In the genomic region with DNA sequence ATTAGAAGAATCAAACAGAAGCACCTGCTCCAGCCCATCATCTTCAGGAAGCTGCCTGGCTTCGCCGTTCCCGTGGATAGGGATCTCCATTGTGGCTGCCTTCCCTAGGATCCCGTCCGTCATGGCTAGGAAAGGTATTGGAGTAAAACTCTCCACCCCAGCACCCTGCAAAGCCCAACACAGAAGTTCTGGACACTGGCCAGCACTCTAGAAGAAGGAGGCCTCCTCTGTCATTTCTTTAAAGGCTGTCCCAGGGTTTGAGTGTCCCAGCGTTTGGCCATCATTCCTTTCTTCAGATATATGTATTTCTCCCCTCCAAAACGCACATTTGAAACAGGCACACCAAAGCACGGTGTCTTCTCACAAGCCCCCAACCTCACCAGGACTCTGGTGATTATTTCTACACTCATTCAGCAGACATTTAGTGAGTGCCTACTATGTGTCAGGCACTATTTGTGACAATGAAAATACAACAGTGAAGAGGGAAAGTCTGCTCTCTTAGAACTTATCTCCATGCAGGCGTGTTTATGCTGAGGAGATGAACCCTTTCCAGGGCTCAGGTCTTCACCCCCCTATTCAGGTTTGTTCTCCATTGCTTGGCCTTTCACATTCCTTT, we compare ENCODE assay signal across 8 cellular contexts. TPM values are rescaled to one million over a fixed set of nuclear protein-coding genes. Genes with fewer than 3 reads are reported as not detected.
A peak's percentile ranks its signal among the peaks of the same experiment; 100 is the strongest.
DNase-seq lines count a peak whose midpoint lies in the region; ATAC-seq and TF ChIP-seq lines count a peak whose summit lies in the region.

No MANE protein-coding gene starts in this region.

- peak overlapping the region; percentile 98 for H3K4me2 ChIP-seq in OCI-LY1 (ENCODE audit: low read length)
- H3K4me2 ChIP-seq in neural progenitor cell, result peak overlapping the region; percentile 91

- H3K4me3 ChIP-seq in OCI-LY1 (ENCODE audit: low read depth, low read length, poor library complexity, severe bottlenecking) (peak overlapping the region; percentile 96), endodermal cell (ENCODE audit: low read length) (peak overlapping the region; percentile 97), neural progenitor cell (peak overlapping the region; percentile 83)

- 87 to 92% methylated on average over 7 to 9 of the region's 9 CpGs for WGBS in endodermal cell (ENCODE audit: insufficient coverage in 1 of 2, insufficient read length in 1 of 2), 2 experiments

- H3K4me1 Mint-ChIP-seq in CD14-positive monocyte (peaks cover 35% of the 10 kb centered on the region), endodermal cell (peaks cover 13% of the 10 kb centered on the region), neural progenitor cell (peaks cover 32% of the 10 kb centered on the region)

- no peak for ATAC-seq in GM19455 (IDR thresholded peaks at IDR 0.05; ENCODE audit: unreplicated experiment)

- H3K4me3 Mint-ChIP-seq in CD14-positive monocyte (peak overlapping the region; percentile 82 to 91), endodermal cell (peak overlapping the region; percentile 94), neural progenitor cell (peak overlapping the region; percentile 95)

- peaks cover 0 to 2% (median 0%) of the 10 kb centered on the region in 7 donors for H3K9me3 Mint-ChIP-seq in CD14-positive monocyte
- H3K9me3 Mint-ChIP-seq in endodermal cell, result no peaks in the 10 kb centered on the region
- H3K9me3 Mint-ChIP-seq in neural progenitor cell, result no peaks in the 10 kb centered on the region

- H3K36me3 Mint-ChIP-seq in CD14-positive monocyte (peaks cover 37 to 40% of the 10 kb centered on the region in 2 donors), endodermal cell (ENCODE audit: low read depth) (peaks cover 50% of the 10 kb centered on the region), neural progenitor cell (peaks cover 22% of the 10 kb centered on the region)

- H3K4me1 ChIP-seq in OCI-LY1 (ENCODE audit: insufficient read depth, low read length, severe bottlenecking) (peaks cover 22% of the 10 kb centered on the region), endodermal cell (ENCODE audit: control insufficient read depth, insufficient read depth, low read length) (peaks cover 4% of the 10 kb centered on the region), neural progenitor cell (peaks cover 11% of the 10 kb centered on the region)

- H3F3A ChIP-seq in OCI-LY1 (ENCODE audit: insufficient read depth, low read length), result no peaks in the 10 kb centered on the region
- H3F3A ChIP-seq in neural progenitor cell (ENCODE audit: low read depth), result peaks cover 9% of the 10 kb centered on the region

- H3K9me2 ChIP-seq in OCI-LY1 (ENCODE audit: low read depth, low read length), result no peaks in the 10 kb centered on the region

- H4K20me1 ChIP-seq in OCI-LY1 (ENCODE audit: insufficient read depth, low read length) (no peaks in the 10 kb centered on the region), neural progenitor cell (ENCODE audit: low read depth) (peaks cover 13% of the 10 kb centered on the region)

- intact Hi-C loops in CD14-positive monocyte (cut with micrococcal nuclease), result loop anchor here (2.0 to 10.0 kb wide), 6 partner anchors 90 to 243 kb away; partner anchors contain the start of genes CNGA4 (in 1 of the 2), ILK (in 1 of the 2), MRPL17 (in 1 of the 2) and RRP8 (in 1 of the 2)

- H3K36me3 ChIP-seq in OCI-LY1 (ENCODE audit: insufficient read depth, low read length), result peaks cover 73% of the 10 kb centered on the region
- H3K36me3 ChIP-seq in endodermal cell (ENCODE audit: control insufficient read depth, insufficient read depth, low read length), result peaks cover 57% of the 10 kb centered on the region
- no peaks in the 10 kb centered on the region for H3K36me3 ChIP-seq in neural progenitor cell

- peak overlapping the region; percentile 42 for H3K27ac ChIP-seq in OCI-LY1 (ENCODE audit: low read depth, low read length, poor library complexity, severe bottlenecking)
- no peak overlapping the region for H3K27ac ChIP-seq in endodermal cell (ENCODE audit: low read depth, low read length)
- no peak overlapping the region for H3K27ac ChIP-seq in neural progenitor cell

- H3K79me2 ChIP-seq in OCI-LY1 (ENCODE audit: insufficient read depth, low read length), result peaks cover 28% of the 10 kb centered on the region
- peaks cover 43% of the 10 kb centered on the region for H3K79me2 ChIP-seq in neural progenitor cell (ENCODE audit: low read depth)

- DNase-seq in CD14-positive monocyte (ENCODE audit: low spot score) (no peak), endodermal cell (no peak), neural progenitor cell (ENCODE audit: low spot score) (no peak), cerebellar nuclear complex (lab: John Stamatoyannopoulos, UW) (no peak), H4 (ENCODE audit: low spot score) (no peak), HuH-7.5 (ENCODE audit: low spot score) (no peak)

- peaks cover 0 to 5% (median 0%) of the 10 kb centered on the region in 3 donors for H3K27me3 Mint-ChIP-seq in CD14-positive monocyte (ENCODE audit: low read depth in 3 of 3)
- H3K27me3 Mint-ChIP-seq in endodermal cell (ENCODE audit: insufficient read depth), result no peaks in the 10 kb centered on the region
- H3K27me3 Mint-ChIP-seq in neural progenitor cell (ENCODE audit: insufficient read depth, low read depth), result peaks cover 2% of the 10 kb centered on the region

- H3K9me3 ChIP-seq in OCI-LY1 (ENCODE audit: low read length), result no peaks in the 10 kb centered on the region
- no peaks in the 10 kb centered on the region for H3K9me3 ChIP-seq in endodermal cell (ENCODE audit: control insufficient read depth, low read length)
- H3K9me3 ChIP-seq in neural progenitor cell (ENCODE audit: low read depth), result no peaks in the 10 kb centered on the region

- H2AFZ ChIP-seq in OCI-LY1 (ENCODE audit: low read length) (no peak overlapping the region), neural progenitor cell (replicated peaks) (no peak overlapping the region)

- H3K9ac ChIP-seq in OCI-LY1 (ENCODE audit: low read length) (peak overlapping the region; percentile 98), endodermal cell (ENCODE audit: extremely low read depth, low read length, poor library complexity, severe bottlenecking) (peak overlapping the region; percentile 98), neural progenitor cell (peak overlapping the region; percentile 93)

- H3K27me3 ChIP-seq in OCI-LY1 (ENCODE audit: insufficient read depth, low read length), result no peaks in the 10 kb centered on the region
- H3K27me3 ChIP-seq in endodermal cell (ENCODE audit: control insufficient read depth, insufficient read depth, low read length, poor library complexity, severe bottlenecking), result no peaks in the 10 kb centered on the region
- no peaks in the 10 kb centered on the region for H3K27me3 ChIP-seq in neural progenitor cell

- H3K27ac Mint-ChIP-seq in CD14-positive monocyte (peak overlapping the region; percentile 96 to 99 (median 98)), endodermal cell (peak overlapping the region; percentile 99), neural progenitor cell (peak overlapping the region; percentile 35)

- TF ChIP-seq CTCF in CD14-positive monocyte (IDR thresholded peaks at IDR 0.05), result no peak
- TF ChIP-seq CTCF in OCI-LY1 (IDR thresholded peaks at IDR 0.05; ENCODE audit: low read length), result no peak
- TF ChIP-seq CTCF in endodermal cell (conservative IDR thresholded peaks at IDR 0.05), result no peak
- no peak for TF ChIP-seq CTCF in neural progenitor cell (IDR thresholded peaks at IDR 0.05)

RNA-seq across cellular contexts. Expression of gene ARFIP2, which starts 0.7 kb away (rescaled TPM):
- 10 to 100 TPM; 21.6 to 27.2 TPM for polyA plus RNA-seq in CD14-positive monocyte
- total RNA-seq in endodermal cell, result 10 to 100 TPM; 56.5 to 56.8 TPM
- 37.3 TPM for polyA plus RNA-seq in endodermal cell (2013, experiment 1 of 2)
- polyA plus RNA-seq in endodermal cell (2013, experiment 2 of 2), result 32.9 TPM
- 40.2 and 50.5 TPM in 2 replicates for total RNA-seq in neural progenitor cell (ENCODE audit: low replicate concordance)
- 83.1 and 92.4 TPM in 2 replicates for total RNA-seq in H4 (2014; rRNA removed; shearing (Covaris generic))

RNA-seq across cellular contexts. Expression of gene TIMM10B, which starts 0.9 kb away (rescaled TPM):
- 10 to 100 TPM; 20.0 to 22.1 TPM for polyA plus RNA-seq in CD14-positive monocyte
- total RNA-seq in endodermal cell, result 10 to 100 TPM; 29.6 to 30.5 TPM
- polyA plus RNA-seq in endodermal cell (2013, experiment 1 of 2), result 32.9 TPM
- polyA plus RNA-seq in endodermal cell (2013, experiment 2 of 2), result 27.5 TPM
- total RNA-seq in neural progenitor cell (ENCODE audit: low replicate concordance), result 37.2 and 39.8 TPM in 2 replicates
- 44.4 and 45.7 TPM in 2 replicates for total RNA-seq in H4 (2014; rRNA removed; shearing (Covaris generic))

RNA-seq across cellular contexts. Expression of gene TRIM3, which starts 6.7 kb away (rescaled TPM):
- 1 to 10 TPM; 1.7 to 3.3 TPM for polyA plus RNA-seq in CD14-positive monocyte
- 10 to 100 TPM; 13.0 to 18.0 TPM for total RNA-seq in endodermal cell
- 19.9 TPM for polyA plus RNA-seq in endodermal cell (2013, experiment 1 of 2)
- 17.8 TPM for polyA plus RNA-seq in endodermal cell (2013, experiment 2 of 2)
- 16.1 and 19.9 TPM in 2 replicates for total RNA-seq in neural progenitor cell (ENCODE audit: low replicate concordance)
- total RNA-seq in H4 (2014; rRNA removed; shearing (Covaris generic)), result 10.6 and 15.1 TPM in 2 replicates

RNA-seq across cellular contexts. Expression of gene DNHD1, which starts 16.7 kb away (rescaled TPM):
- under 1 TPM; 0.24 to 0.59 TPM for polyA plus RNA-seq in CD14-positive monocyte
- total RNA-seq in endodermal cell (10 to 100 TPM; 11.0 to 12.2 TPM), neural progenitor cell (ENCODE audit: low replicate concordance) (5.0 and 8.6 TPM in 2 replicates)
- polyA plus RNA-seq in endodermal cell (2013, experiment 1 of 2), result 7.1 TPM
- polyA plus RNA-seq in endodermal cell (2013, experiment 2 of 2), result 8.3 TPM
- total RNA-seq in H4 (2014; rRNA removed; shearing (Covaris generic)), result 0.90 and 1.2 TPM in 2 replicates

RNA-seq across cellular contexts. Expression of gene HPX, which starts 39.6 kb away (rescaled TPM):
- polyA plus RNA-seq in CD14-positive monocyte, result not detected
- total RNA-seq in endodermal cell (1 to 10 TPM; 3.9 to 6.0 TPM), neural progenitor cell (ENCODE audit: low replicate concordance) (0.56 TPM in 2 replicates)
- polyA plus RNA-seq in endodermal cell (2013, experiment 1 of 2), result 2.6 TPM
- 2.3 TPM for polyA plus RNA-seq in endodermal cell (2013, experiment 2 of 2)
- 0.72 TPM in 1 of 2 replicates, not detected in the other for total RNA-seq in H4 (2014; rRNA removed; shearing (Covaris generic))

Comparison
In these comparisons a context has a peak if more than half of its experiments do, and no peak if none do; other contexts are left out.
1. H3K27ac Mint-ChIP-seq: peak in every context shown above with its lines; median percentile 99 in endodermal cell; 98 in CD14-positive monocyte; 35 in neural progenitor cell.